ENCODE assay signal across 1 cellular context in genomic region chr11:74069146-74070046, GRCh38.
TF ChIP-seq lines count a peak whose summit lies in the region.

No MANE protein-coding gene starts in this region.

TF ChIP-seq in SK-N-SH, 30 proteins besides CTCF, POLR2A, EP300 and RAD21 (continued from another document):
- no peak for TF ChIP-seq MAX (IDR thresholded peaks at IDR 0.05; ENCODE audit: low read depth)
- TF ChIP-seq FOSL2 (IDR thresholded peaks at IDR 0.05; ENCODE audit: borderline replicate concordance, low read depth): peak; percentile 28; the same call in 1 of the 2 replicates
- TF ChIP-seq TCF12 (IDR thresholded peaks at IDR 0.05): peak; percentile 72
- peak; percentile 27; the same call in 1 of the 2 replicates for TF ChIP-seq POLR2AphosphoS5 (IDR thresholded peaks at IDR 0.05; ENCODE audit: low read depth, low read length)
- no peak for TF ChIP-seq JUND (IDR thresholded peaks at IDR 0.05)
- TF ChIP-seq MEF2A (IDR thresholded peaks at IDR 0.05; ENCODE audit: borderline replicate concordance, low read depth): no peak
